20 cellular contexts compared by ENCODE assay signal in genomic region chr2:65372619-65373018, GRCh38. TPM values are rescaled to one million over a fixed set of nuclear protein-coding genes. Genes with fewer than 3 reads are reported as not detected.
DNase-seq lines count a peak whose midpoint lies in the region; ATAC-seq and TF ChIP-seq lines count a peak whose summit lies in the region.
"Had no signal": no experiment of that assay in that cellular context is flagged by ENCODE, and none has a peak within 500 bp of the region (broad histone marks: within the 10 kb centered on the region; RNA-seq: fewer than 3 reads in every experiment).

No MANE protein-coding gene starts in this region.

- no peak for TF ChIP-seq POLR2A in body of pancreas (IDR thresholded peaks at IDR 0.05)
- TF ChIP-seq POLR2A in right lobe of liver (IDR thresholded peaks at IDR 0.05), result no peak
- TF ChIP-seq POLR2A in tibial nerve (IDR thresholded peaks at IDR 0.05), result no peak

- no peak for TF ChIP-seq EP300 in tibial nerve (IDR thresholded peaks at IDR 0.05)

- ATAC-seq in body of pancreas, result no peak
- ATAC-seq in right lobe of liver, result no peak
- no peak for ATAC-seq in GM21423 (IDR thresholded peaks at IDR 0.05; ENCODE audit: unreplicated experiment)
- no peak for ATAC-seq in HG03196 (IDR thresholded peaks at IDR 0.05; ENCODE audit: unreplicated experiment)
- ATAC-seq: stimulated activated naive CD8-positive, alpha-beta T cell treated with anti-CD3 and anti-CD28 coated beads, Interleukin-15, amount 100 ng/mL, for 72 hours had no signal

- DNase-seq in NCI-H82 treated with DMSO at 0.1 percent for 48 hours (lab: John Stamatoyannopoulos, UW; ENCODE audit: unreplicated experiment) (peak; percentile 78), body of pancreas (no peak), right lobe of liver (no peak), NCI-H524 (lab: John Stamatoyannopoulos, UW) (no peak), tibial nerve (ENCODE audit: low spot score in 2 of 2) (no peak)
- DNase-seq: activated CD4-positive, alpha-beta T cell treated with anti-CD3 and anti-CD28 coated beads, Interleukin-2, amount 10 ng/mL, durations not matched to agents 24 days and 14 days; activated gamma-delta T cell; activated T-cell treated with anti-CD3 and anti-CD28 coated beads, Interleukin-2, amount 50 U/mL, for 24 hours; DMS79 treated with DMSO at 0.1 percent for 48 hours; HCEC 1CT; head of caudate nucleus; NCI-H1436; NCI-H2081 treated with DMSO at 0.1 percent for 48 hours; posterior cingulate gyrus; SHP77 treated with DMSO at 0.1 percent for 48 hours; stimulated activated naive CD8-positive, alpha-beta T cell treated with anti-CD3 and anti-CD28 coated beads, Interleukin-15, amount 100 ng/mL, for 72 hours; thyroid gland had no signal

- H3K27me3 ChIP-seq in body of pancreas (no peaks in the 10 kb centered on the region), right lobe of liver (no peaks in the 10 kb centered on the region), tibial nerve (no peaks in the 10 kb centered on the region)
- H3K27me3 ChIP-seq: thyroid gland had no signal

- H3K4me3 ChIP-seq in body of pancreas (no peak overlapping the region), right lobe of liver (no peak overlapping the region), tibial nerve (no peak overlapping the region)
- H3K4me3 ChIP-seq: thyroid gland had no signal

- 73 to 78% methylated on average over 1 of the region's 1 CpG for WGBS in body of pancreas, 2 donors
- WGBS in right lobe of liver (ENCODE audit: insufficient coverage, low coverage, low lambda C conversion rate, missing lambda C conversion rate), result 44% methylated on average over 1 of the region's 1 CpG
- 79 to 100% methylated on average over 1 of the region's 1 CpG for WGBS in tibial nerve, 2 donors

- intact Hi-C loops in body of pancreas (cut with DNase I), result loop anchor here (10.0 kb wide), 1 partner anchor 52 kb away; no protein-coding TSS in a partner anchor
- intact Hi-C loops in right lobe of liver (cut with DNase I), result loop anchor here in 1 of 2 donors (10.0 kb wide), 1 partner anchor 62 kb away; the partner anchor contains the start of gene SPRED2

- H3K4me1 ChIP-seq in body of pancreas (peaks cover 45% of the 10 kb centered on the region), right lobe of liver (peaks cover 0 to 60% (median 23%) of the 10 kb centered on the region in 4 donors), tibial nerve (peaks cover 0 to 57% (median 14%) of the 10 kb centered on the region in 4 donors)

- H3K36me3 ChIP-seq in body of pancreas (replicated peaks in 1 of 2; ENCODE audit: insufficient read depth in 1 of 2, low read depth in 2 of 2) (no peaks in the 10 kb centered on the region), right lobe of liver (no peaks in the 10 kb centered on the region), tibial nerve (no peaks in the 10 kb centered on the region)
- H3K36me3 ChIP-seq: thyroid gland had no signal

- TF ChIP-seq CTCF in 22Rv1 (IDR thresholded peaks at IDR 0.05) (no peak), body of pancreas (IDR thresholded peaks at IDR 0.05) (no peak), right lobe of liver (IDR thresholded peaks at IDR 0.05) (no peak), tibial nerve (IDR thresholded peaks at IDR 0.05) (no peak)

- H3K27ac ChIP-seq in 22Rv1 (peak overlapping the region; percentile 80), body of pancreas (peak overlapping the region; percentile 17 to 59 (median 40)), right lobe of liver (peak overlapping the region in 2 of 3 donors; percentile 18 to 87), tibial nerve (peak overlapping the region in 1 of 4 donors; percentile 55)
- H3K27ac ChIP-seq: thyroid gland had no signal

- H3K9me3 ChIP-seq in body of pancreas (no peaks in the 10 kb centered on the region), right lobe of liver (no peaks in the 10 kb centered on the region), tibial nerve (no peaks in the 10 kb centered on the region)
- H3K9me3 ChIP-seq: thyroid gland had no signal

RNA-seq across cellular contexts. Expression of gene SPRED2, which starts 59.8 kb away (rescaled TPM):
- 10 to 100 TPM; 16.1 to 16.2 TPM for total RNA-seq in body of pancreas
- total RNA-seq in right lobe of liver, result 10 to 100 TPM; 11.0 to 22.5 (median 15.2) TPM
- total RNA-seq in tibial nerve, result 10 to 100 TPM; 21.9 to 28.8 (median 25.5) TPM
